13 cellular contexts compared by ENCODE assay signal in the genomic region with DNA sequence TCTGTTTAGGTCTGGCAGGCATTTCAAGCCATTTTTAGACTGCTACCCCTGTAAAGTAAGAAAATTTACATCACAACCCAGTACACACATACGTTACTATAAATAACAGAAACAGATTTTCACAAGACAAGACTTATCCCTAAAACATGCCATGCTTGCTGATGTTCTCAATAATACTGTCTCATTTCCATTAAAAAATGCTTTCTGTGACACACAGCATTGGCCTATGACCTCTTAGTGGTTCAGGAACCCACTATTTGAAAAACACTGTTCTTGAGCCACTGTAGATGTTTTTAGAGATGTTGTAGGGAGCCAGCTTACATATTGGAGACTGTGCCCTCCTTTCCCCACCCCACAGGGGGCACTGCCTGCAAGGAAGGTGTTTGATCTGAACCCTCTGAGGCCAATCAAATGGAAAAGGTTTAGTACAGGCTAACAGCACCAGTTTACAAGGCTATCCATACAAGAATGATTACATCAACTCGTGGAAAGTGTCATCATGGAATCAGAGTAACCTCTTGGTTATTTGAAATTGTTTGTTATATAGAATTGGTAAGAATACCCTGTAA. TPM values are rescaled to one million over a fixed set of nuclear protein-coding genes. Genes with fewer than 3 reads are reported as not detected.
DNase-seq lines count a peak whose midpoint lies in the region; ATAC-seq, FAIRE-seq and TF ChIP-seq lines count a peak whose summit lies in the region.
"Had no signal": no experiment of that assay in that cellular context is flagged by ENCODE, and none has a peak within 500 bp of the region (broad histone marks: within the 10 kb centered on the region; RNA-seq: fewer than 3 reads in every experiment).

No MANE protein-coding gene starts in this region.

- no peaks in the 10 kb centered on the region for H3F3A ChIP-seq in OCI-LY1 (ENCODE audit: insufficient read depth, low read length)

- H3K4me2 ChIP-seq in HepG2 (ENCODE audit: low read depth, low read length) (no peak overlapping the region), OCI-LY1 (ENCODE audit: low read length) (no peak overlapping the region)

- DNase-seq in HepG2 (ENCODE audit: low spot score) (no peak), right lobe of liver (no peak), erythroblast (lab: John Stamatoyannopoulos, UW) (peak; percentile 10 to 11), islet precursor cell (no peak), GDM1 (lab: John Stamatoyannopoulos, UW) (no peak), Caco-2 (no peak)
- DNase-seq in stimulated activated effector memory CD8-positive, alpha-beta T cell treated with anti-CD3 and anti-CD28 coated beads, Interleukin-12 subunit alpha, Interleukin-12 subunit beta, amount 100 ng/mL, for 72 hours (ENCODE audit: low spot score in 2 of 2): no peak
- DNase-seq: NCI-H187 had no signal

- H3K9me2 ChIP-seq in OCI-LY1 (ENCODE audit: low read depth, low read length): no peaks in the 10 kb centered on the region

- WGBS in HepG2 (ENCODE audit: low lambda C conversion rate): 45% methylated on average over 2 of the region's 2 CpGs
- 79% methylated on average over 2 of the region's 2 CpGs for WGBS in right lobe of liver (ENCODE audit: insufficient coverage, low coverage, low lambda C conversion rate, missing lambda C conversion rate)

- ATAC-seq in HepG2: peak; percentile 32; the same call in 1 of the 3 replicates
- no peak for ATAC-seq in right lobe of liver
- ATAC-seq in stimulated activated effector memory CD8-positive, alpha-beta T cell treated with anti-CD3 and anti-CD28 coated beads, Interleukin-12 subunit alpha, Interleukin-12 subunit beta, amount 100 ng/mL, for 72 hours: peak; percentile 57
- ATAC-seq: activated T-helper 17 cell treated with anti-CD3 and anti-CD28 coated beads, Interleukin-2, amount 50 U/mL, for 72 hours had no signal

- H3K4me3 ChIP-seq in HepG2 (replicated peaks in 1 of 3; ENCODE audit: insufficient read depth in 1 of 3, low read depth in 2 of 3, low read length in 3 of 3) (no peak overlapping the region), right lobe of liver (no peak overlapping the region), OCI-LY1 (ENCODE audit: low read depth, low read length, poor library complexity, severe bottlenecking) (no peak overlapping the region), Caco-2 (ENCODE audit: low read depth, low read length) (no peak overlapping the region)
- H3K4me3 ChIP-seq: suprapubic skin had no signal

- H3K9me3 Mint-ChIP-seq in stimulated activated effector memory CD8-positive, alpha-beta T cell treated with anti-CD3 and anti-CD28 coated beads, Interleukin-12 subunit alpha, Interleukin-12 subunit beta, amount 100 ng/mL, for 72 hours: peaks cover 2% of the 10 kb centered on the region
- H3K9me3 Mint-ChIP-seq in Caco-2 (ENCODE audit: unreplicated experiment): no peaks in the 10 kb centered on the region

- H3K4me1 Mint-ChIP-seq in stimulated activated effector memory CD8-positive, alpha-beta T cell treated with anti-CD3 and anti-CD28 coated beads, Interleukin-12 subunit alpha, Interleukin-12 subunit beta, amount 100 ng/mL, for 72 hours: peaks cover 44% of the 10 kb centered on the region
- peaks cover 7% of the 10 kb centered on the region for H3K4me1 Mint-ChIP-seq in Caco-2 (ENCODE audit: low read depth, unreplicated experiment)

- POLR2A ChIA-PET in HepG2 (lab: Yijun Ruan, JAX): no interaction called here
- POLR2A ChIA-PET in Caco-2 (lab: Charles Lee): interaction anchor here (0.6 kb wide), 1 partner anchor 46 kb away, joined by 7 read pairs; no protein-coding TSS in a partner anchor

- TF ChIP-seq CTCF in HepG2 (CRISPR knock-in tag; IDR thresholded peaks at IDR 0.05): peak; percentile 19; the same call in 1 of the 2 replicates
- TF ChIP-seq CTCF in right lobe of liver (IDR thresholded peaks at IDR 0.05): peak in 1 of 4 donors; percentile 12
- TF ChIP-seq CTCF in OCI-LY1 (IDR thresholded peaks at IDR 0.05; ENCODE audit: low read length): peak; percentile 23; the same call in 1 of the 2 replicates
- TF ChIP-seq CTCF in Caco-2 (IDR thresholded peaks at IDR 0.05; ENCODE audit: insufficient read depth in 1 of 2, low read depth in 1 of 2, low read length in 1 of 2, severe bottlenecking in 1 of 2, unreplicated experiment in 1 of 2): peak in 1 of 2 experiments; percentile 24

- intact Hi-C loops in HepG2 (cut with micrococcal nuclease; ENCODE audit: unreplicated experiment): no loop called here
- intact Hi-C loops in right lobe of liver (cut with DNase I): no loop called here
- intact Hi-C loops in Caco-2 (cut with micrococcal nuclease; ENCODE audit: unreplicated experiment): no loop called here

- CTCF ChIA-PET in HepG2 (lab: Yijun Ruan, JAX; ENCODE audit: low intra/inter-chr PET ratio, low total read pairs): no interaction called here
- CTCF ChIA-PET in Caco-2 (lab: Charles Lee): no interaction called here

- no peaks in the 10 kb centered on the region for H3K27me3 Mint-ChIP-seq in Caco-2 (ENCODE audit: insufficient read depth, unreplicated experiment)
- H3K27me3 Mint-ChIP-seq: activated T-helper 17 cell treated with anti-CD3 and anti-CD28 coated beads, Interleukin-2, amount 50 U/mL, for 72 hours; memory B cell had no signal

- FAIRE-seq in HepG2 (lab: Jason Lieb, UNC): no peak
- FAIRE-seq: endometrium had no signal

- H3K4me1 ChIP-seq in HepG2 (ENCODE audit: insufficient read depth, low read length): no peaks in the 10 kb centered on the region
- H3K4me1 ChIP-seq in right lobe of liver: peaks cover 0 to 4% (median 0%) of the 10 kb centered on the region in 4 donors
- no peaks in the 10 kb centered on the region for H3K4me1 ChIP-seq in OCI-LY1 (ENCODE audit: insufficient read depth, low read length, severe bottlenecking)
- H3K4me1 ChIP-seq in Caco-2: no peaks in the 10 kb centered on the region
- H3K4me1 ChIP-seq: suprapubic skin had no signal

- no peaks in the 10 kb centered on the region for H3K36me3 Mint-ChIP-seq in stimulated activated effector memory CD8-positive, alpha-beta T cell treated with anti-CD3 and anti-CD28 coated beads, Interleukin-12 subunit alpha, Interleukin-12 subunit beta, amount 100 ng/mL, for 72 hours
- peaks cover 8% of the 10 kb centered on the region for H3K36me3 Mint-ChIP-seq in Caco-2 (ENCODE audit: insufficient read depth, unreplicated experiment)

- H3K27ac ChIP-seq in HepG2 (ENCODE audit: extremely low read length, insufficient read depth, low read length) (no peak overlapping the region), right lobe of liver (no peak overlapping the region), OCI-LY1 (ENCODE audit: low read depth, low read length, poor library complexity, severe bottlenecking) (no peak overlapping the region)
- H3K27ac ChIP-seq: suprapubic skin had no signal

- no peak overlapping the region for H2AFZ ChIP-seq in HepG2 (ENCODE audit: low read length)
- no peak overlapping the region for H2AFZ ChIP-seq in OCI-LY1 (ENCODE audit: low read length)

- H3K4me3 Mint-ChIP-seq in stimulated activated effector memory CD8-positive, alpha-beta T cell treated with anti-CD3 and anti-CD28 coated beads, Interleukin-12 subunit alpha, Interleukin-12 subunit beta, amount 100 ng/mL, for 72 hours: no peak overlapping the region
- H3K4me3 Mint-ChIP-seq in Caco-2 (ENCODE audit: unreplicated experiment): no peak overlapping the region
- H3K4me3 Mint-ChIP-seq: activated T-helper 17 cell treated with anti-CD3 and anti-CD28 coated beads, Interleukin-2, amount 50 U/mL, for 72 hours; memory B cell had no signal

- H3K27me3 ChIP-seq in HepG2 (ENCODE audit: control insufficient read depth in 1 of 2, insufficient read depth in 2 of 2, low read length in 2 of 2) (0 out of 5 replicates have a peak, but pooled peaks cover 0 to 1% of the 10 kb centered on the region in 2 experiments), right lobe of liver (no peaks in the 10 kb centered on the region), OCI-LY1 (ENCODE audit: insufficient read depth, low read length) (no peaks in the 10 kb centered on the region), Caco-2 (replicated peaks; ENCODE audit: control insufficient read depth, insufficient read depth, low read length) (no peaks in the 10 kb centered on the region)
- H3K27me3 ChIP-seq: suprapubic skin had no signal

- no peak for TF ChIP-seq EP300 in HepG2 (IDR thresholded peaks at IDR 0.05; ENCODE audit: low read depth in 2 of 2, low read length in 2 of 2)
- TF ChIP-seq EP300 in HepG2 (CRISPR knock-in tag; IDR thresholded peaks at IDR 0.05; ENCODE audit: borderline replicate concordance): no peak

- H3K36me3 ChIP-seq in HepG2 (replicated peaks in 1 of 2; ENCODE audit: control insufficient read depth in 1 of 2, insufficient read depth in 2 of 2, low read length in 2 of 2): no peaks in the 10 kb centered on the region
- no peaks in the 10 kb centered on the region for H3K36me3 ChIP-seq in right lobe of liver
- H3K36me3 ChIP-seq in OCI-LY1 (ENCODE audit: insufficient read depth, low read length): no peaks in the 10 kb centered on the region
- H3K36me3 ChIP-seq in Caco-2 (ENCODE audit: control insufficient read depth, insufficient read depth, low read length): no peaks in the 10 kb centered on the region; the same call in 1 of the 2 replicates
- H3K36me3 ChIP-seq: suprapubic skin had no signal

- BruUV-seq in HepG2 (replicated peaks; lab: Mats Ljungman, UMichigan): no TSS peak
- BruUV-seq in Caco-2 (replicated peaks; lab: Mats Ljungman, UMichigan): no TSS peak

- in situ Hi-C loops in HepG2 (cut with HindIII; ENCODE audit: extremely low pct_ligation_motif_present, low pct_unique_long_range_greater_than_20kb): no loop called here

- H4K20me1 ChIP-seq in HepG2 (ENCODE audit: insufficient read depth, low read length) (no peaks in the 10 kb centered on the region), OCI-LY1 (ENCODE audit: insufficient read depth, low read length) (no peaks in the 10 kb centered on the region; the same call in 1 of the 2 replicates)

- no peak for TF ChIP-seq RAD21 in HepG2 (CRISPR knock-in tag; IDR thresholded peaks at IDR 0.05)

- H3K9me3 ChIP-seq in HepG2 (ENCODE audit: low read length): peaks cover 3% of the 10 kb centered on the region
- H3K9me3 ChIP-seq in right lobe of liver: no peaks in the 10 kb centered on the region
- H3K9me3 ChIP-seq in OCI-LY1 (ENCODE audit: low read length): peaks cover 5% of the 10 kb centered on the region; the same call in 1 of the 2 replicates
- H3K9me3 ChIP-seq in Caco-2: no peaks in the 10 kb centered on the region; the same call in 1 of the 2 replicates
- H3K9me3 ChIP-seq: suprapubic skin had no signal

- TF ChIP-seq POLR2A in HepG2 (IDR thresholded peaks at IDR 0.05; ENCODE audit: insufficient read depth in 1 of 2, low read depth in 2 of 2, low read length in 2 of 2): no peak
- no peak for TF ChIP-seq POLR2A in right lobe of liver (IDR thresholded peaks at IDR 0.05)
- TF ChIP-seq POLR2A in erythroblast (IDR thresholded peaks at IDR 0.05; ENCODE audit: low read length): no peak

- no peak overlapping the region for H3K27ac Mint-ChIP-seq in stimulated activated effector memory CD8-positive, alpha-beta T cell treated with anti-CD3 and anti-CD28 coated beads, Interleukin-12 subunit alpha, Interleukin-12 subunit beta, amount 100 ng/mL, for 72 hours
- no peak overlapping the region for H3K27ac Mint-ChIP-seq in Caco-2 (ENCODE audit: unreplicated experiment)
- H3K27ac Mint-ChIP-seq: activated T-helper 17 cell treated with anti-CD3 and anti-CD28 coated beads, Interleukin-2, amount 50 U/mL, for 72 hours; memory B cell had no signal

- H3K79me2 ChIP-seq in HepG2 (ENCODE audit: insufficient read depth, low read length) (peaks cover 3% of the 10 kb centered on the region), OCI-LY1 (ENCODE audit: insufficient read depth, low read length) (no peaks in the 10 kb centered on the region)

- no peak overlapping the region for H3K9ac ChIP-seq in HepG2 (ENCODE audit: insufficient read depth, low read depth, low read length)
- H3K9ac ChIP-seq in OCI-LY1 (ENCODE audit: low read length): no peak overlapping the region

RNA-seq across cellular contexts. Expression of a gene that starts 30.8 kb away (rescaled TPM):
- total RNA-seq in HepG2 (2016; rRNA removed; fragmentation: Illumina TruSeq; extraction: Trizol) (0.82 and 0.83 TPM in 2 replicates), right lobe of liver (1 to 10 TPM; 2.8 to 7.2 (median 4.1) TPM), Caco-2 (2022) (10.0 and 10.7 TPM in 2 replicates)
- total RNA-seq in HepG2 (2016; cell fraction: cytosol; rRNA removed; fragmentation: Illumina TruSeq; extraction: Trizol; ENCODE audit: low read depth): 0.91 and 0.97 TPM in 2 replicates
- total RNA-seq in HepG2 (2016; cell fraction: insoluble cytoplasmic fraction; rRNA removed; fragmentation: Illumina TruSeq; extraction: Trizol): 0.68 and 0.89 TPM in 2 replicates
- 0.43 and 0.45 TPM in 2 replicates for total RNA-seq in HepG2 (2016; cell fraction: membrane; rRNA removed; fragmentation: Illumina TruSeq; extraction: Trizol)
- 1.5 and 1.8 TPM in 2 replicates for total RNA-seq in HepG2 (2016; cell fraction: nucleus; rRNA removed; fragmentation: Illumina TruSeq; extraction: Trizol)
- polyA plus RNA-seq in HepG2 (2011; rRNA removed): 1.9 and 2.6 TPM in 2 replicates
- 1.2 and 1.5 TPM in 2 replicates for polyA plus RNA-seq in HepG2 (2011; cell fraction: cytosol; rRNA removed)
- polyA plus RNA-seq in HepG2 (2011; cell fraction: nucleus; rRNA removed): 4.2 and 4.3 TPM in 2 replicates
- 1.3 and 1.7 TPM in 2 replicates for polyA plus RNA-seq in HepG2 (2012)
- 0.05 TPM in 1 of 2 replicates, not detected in the other for polyA plus RNA-seq in HepG2 (2016; cell fraction: cytosol; fragmentation: Illumina TruSeq; extraction: Trizol; ENCODE audit: low read depth)
- 0.93 and 1.0 TPM in 2 replicates for polyA plus RNA-seq in HepG2 (2016; cell fraction: insoluble cytoplasmic fraction; fragmentation: Illumina TruSeq; extraction: Trizol; ENCODE audit: low read depth)
- 0.13 and 0.15 TPM in 2 replicates for polyA plus RNA-seq in HepG2 (2016; cell fraction: membrane; fragmentation: Illumina TruSeq; extraction: Trizol; ENCODE audit: low read depth)
- polyA plus RNA-seq in HepG2 (2016; cell fraction: nucleus; fragmentation: Illumina TruSeq; extraction: Trizol; ENCODE audit: insufficient read depth, low read depth): 3.2 and 3.3 TPM in 2 replicates
- 6.2 and 32.4 TPM in 2 replicates for polyA minus RNA-seq in HepG2 (2011; rRNA and poly(A)+ RNA removed; ENCODE audit: low replicate concordance)
- polyA minus RNA-seq in HepG2 (2011; cell fraction: cytosol; rRNA and poly(A)+ RNA removed): 2.8 and 3.3 TPM in 2 replicates
- polyA minus RNA-seq in HepG2 (2011; cell fraction: nucleus; rRNA and poly(A)+ RNA removed): 5.5 and 7.1 TPM in 2 replicates

Comparison
In these comparisons a context has a peak if more than half of its experiments do, and no peak if none do; other contexts are left out.
1. ATAC-seq: peak in HepG2 (single experiment) and stimulated activated effector memory CD8-positive, alpha-beta T cell treated with anti-CD3 and anti-CD28 coated beads, Interleukin-12 subunit alpha, Interleukin-12 subunit beta, amount 100 ng/mL, for 72 hours (single experiment); none in right lobe of liver (0 of 4).
2. DNase-seq: peak in erythroblast (2 of 2); none in HepG2 (single experiment), right lobe of liver (0 of 3), stimulated activated effector memory CD8-positive, alpha-beta T cell treated with anti-CD3 and anti-CD28 coated beads, Interleukin-12 subunit alpha, Interleukin-12 subunit beta, amount 100 ng/mL, for 72 hours (0 of 2), islet precursor cell (single experiment), GDM1 (single experiment) and Caco-2 (0 of 2).